19 cellular contexts compared by ENCODE assay signal in the genomic region with DNA sequence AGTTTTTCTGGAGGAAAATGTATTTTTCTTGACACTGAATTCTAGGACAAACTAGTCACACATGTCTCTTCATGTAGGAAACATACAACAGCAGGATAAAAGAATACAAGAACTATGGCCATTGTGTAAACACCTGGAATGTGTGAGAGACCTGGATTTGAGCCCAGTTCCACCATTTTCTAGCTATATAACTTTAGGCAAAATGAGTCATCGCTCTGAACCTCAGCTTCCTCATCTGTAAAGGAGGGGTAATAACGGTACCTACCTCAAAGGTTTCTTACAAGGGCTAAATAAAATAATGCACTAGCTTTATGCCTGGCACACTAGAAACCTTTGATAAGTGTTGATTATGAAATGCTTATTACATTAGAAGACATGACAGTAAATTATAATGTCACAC. TPM values are rescaled to one million over a fixed set of nuclear protein-coding genes. Genes with fewer than 3 reads are reported as not detected.
A peak's percentile ranks its signal among the peaks of the same experiment; 100 is the strongest.
DNase-seq lines count a peak whose midpoint lies in the region; ATAC-seq and TF ChIP-seq lines count a peak whose summit lies in the region.
"Had no signal": no experiment of that assay in that cellular context is flagged by ENCODE, and none has a peak within 500 bp of the region (broad histone marks: within the 10 kb centered on the region; RNA-seq: fewer than 3 reads in every experiment).

No MANE protein-coding gene starts in this region.

- no peaks in the 10 kb centered on the region for H4K20me1 ChIP-seq in Karpas-422 (ENCODE audit: insufficient read depth, low read depth, low read length)

- TF ChIP-seq CTCF in RWPE2 (IDR thresholded peaks at IDR 0.05; ENCODE audit: poor library complexity, severe bottlenecking) (no peak), esophagus squamous epithelium (IDR thresholded peaks at IDR 0.05) (no peak), ascending aorta (IDR thresholded peaks at IDR 0.05) (no peak)

- no peak overlapping the region for H3K4me3 ChIP-seq in RWPE2 (ENCODE audit: severe bottlenecking)
- no peak overlapping the region for H3K4me3 ChIP-seq in esophagus squamous epithelium
- no peak overlapping the region for H3K4me3 ChIP-seq in Karpas-422 (ENCODE audit: low read length)
- no peak overlapping the region for H3K4me3 ChIP-seq in ascending aorta
- H3K4me3 ChIP-seq: tibial nerve had no signal

- peak; percentile 58 for ATAC-seq in HG03565 (IDR thresholded peaks at IDR 0.05; ENCODE audit: unreplicated experiment)
- peak; percentile 91 for ATAC-seq in RWPE2 (ENCODE audit: low read depth)
- ATAC-seq: effector memory CD8-positive, alpha-beta T cell had no signal

- no peak overlapping the region for H3K27ac Mint-ChIP-seq in activated T-helper 2 cell treated with anti-CD3 and anti-CD28 coated beads, Interferon-gamma antibody, Interleukin-2, Interleukin-4, amounts not matched to agents 10 μg/mL and 5 μg/mL and 100 μg/mL, durations not matched to agents 14 hours and 24 hours and 36 hours
- H3K27ac Mint-ChIP-seq: brain had no signal

- WGBS in esophagus squamous epithelium, 2 donors = 31 to 32% methylated on average over 2 of the region's 2 CpGs

- H3K9me2 ChIP-seq in Karpas-422 (replicated peaks; ENCODE audit: insufficient read depth, low read length) = no peaks in the 10 kb centered on the region

- no peaks in the 10 kb centered on the region for H3K79me2 ChIP-seq in Karpas-422 (ENCODE audit: low read length)

- intact Hi-C loops in esophagus squamous epithelium (cut with DNase I) (no loop called here), ascending aorta (cut with DNase I) (no loop called here)
- intact Hi-C loops in activated T-helper 2 cell treated with anti-CD3 and anti-CD28 coated beads, Interferon-gamma antibody, Interleukin-2, Interleukin-4, amounts not matched to agents 10 μg/mL and 5 μg/mL and 100 μg/mL, durations not matched to agents 14 hours and 24 hours and 36 hours (cut with micrococcal nuclease) = no loop called here

- no peak overlapping the region for H3K4me3 Mint-ChIP-seq in activated T-helper 2 cell treated with anti-CD3 and anti-CD28 coated beads, Interferon-gamma antibody, Interleukin-2, Interleukin-4, amounts not matched to agents 10 μg/mL and 5 μg/mL and 100 μg/mL, durations not matched to agents 14 hours and 24 hours and 36 hours (ENCODE audit: low read depth)
- H3K4me3 Mint-ChIP-seq: brain; effector memory CD8-positive, alpha-beta T cell had no signal

- DNase-seq in EH (ENCODE audit: low read depth) (peak; percentile 39), RWPE2 (ENCODE audit: low spot score) (peak; percentile 47), esophagus squamous epithelium (lab: John Stamatoyannopoulos, UW) (no peak), 8988T (no peak), Karpas-422 (no peak), ascending aorta (ENCODE audit: low spot score in 2 of 2) (no peak)
- DNase-seq in activated T-helper 2 cell treated with anti-CD3 and anti-CD28 coated beads, Interferon-gamma antibody, Interleukin-2, Interleukin-4, amounts not matched to agents 10 μg/mL and 5 μg/mL and 100 μg/mL, durations not matched to agents 14 hours and 24 hours and 36 hours (ENCODE audit: low spot score) = no peak
- DNase-seq: COR-L47; effector memory CD8-positive, alpha-beta T cell; NCI-H1694 treated with DMSO at 0.1 percent for 48 hours; NCI-H510A treated with DMSO at 0.1 percent for 48 hours; occipital lobe; stimulated activated CD4-positive, alpha-beta T cell treated with anti-CD3 and anti-CD28 coated beads, Interleukin-4, amount 100 ng/mL, for 4 hours; SW 1271; WERI-Rb-1 had no signal

- peaks cover 9% of the 10 kb centered on the region; the same call in 1 of the 2 replicates for H3K36me3 ChIP-seq in RWPE2 (ENCODE audit: low read depth)
- H3K36me3 ChIP-seq in esophagus squamous epithelium = peaks cover 0 to 69% (median 0%) of the 10 kb centered on the region in 3 donors
- H3K36me3 ChIP-seq in Karpas-422 (ENCODE audit: insufficient read depth, low read length) = no peaks in the 10 kb centered on the region
- H3K36me3 ChIP-seq in ascending aorta = peaks cover 6 to 42% of the 10 kb centered on the region in 2 donors

- H2AFZ ChIP-seq in Karpas-422 (ENCODE audit: low read length) = no peak overlapping the region

- no peak overlapping the region for H3K4me2 ChIP-seq in Karpas-422 (ENCODE audit: low read depth, low read length, poor library complexity, severe bottlenecking)
- H3K4me2 ChIP-seq: KMS-11 had no signal

- peaks cover 51% of the 10 kb centered on the region for H3K36me3 Mint-ChIP-seq in activated T-helper 2 cell treated with anti-CD3 and anti-CD28 coated beads, Interferon-gamma antibody, Interleukin-2, Interleukin-4, amounts not matched to agents 10 μg/mL and 5 μg/mL and 100 μg/mL, durations not matched to agents 14 hours and 24 hours and 36 hours (ENCODE audit: low read depth)

- TF ChIP-seq POLR2A in esophagus squamous epithelium (IDR thresholded peaks at IDR 0.05) = no peak

- H3K27me3 ChIP-seq in RWPE2 (ENCODE audit: insufficient read depth, poor library complexity, severe bottlenecking) = no peaks in the 10 kb centered on the region
- H3K27me3 ChIP-seq in esophagus squamous epithelium = no peaks in the 10 kb centered on the region
- H3K27me3 ChIP-seq in Karpas-422 (ENCODE audit: low read length) = no peaks in the 10 kb centered on the region
- no peaks in the 10 kb centered on the region for H3K27me3 ChIP-seq in ascending aorta
- H3K27me3 ChIP-seq: tibial nerve had no signal

- peaks cover 15% of the 10 kb centered on the region for H3K4me1 Mint-ChIP-seq in activated T-helper 2 cell treated with anti-CD3 and anti-CD28 coated beads, Interferon-gamma antibody, Interleukin-2, Interleukin-4, amounts not matched to agents 10 μg/mL and 5 μg/mL and 100 μg/mL, durations not matched to agents 14 hours and 24 hours and 36 hours (ENCODE audit: low read depth)

- H3K27ac ChIP-seq in RWPE2 (ENCODE audit: poor library complexity, severe bottlenecking) (peak overlapping the region; percentile 15), esophagus squamous epithelium (peak overlapping the region in 3 of 4 donors; percentile 2 to 39 (median 18)), Karpas-422 (ENCODE audit: low read length) (no peak overlapping the region), ascending aorta (no peak overlapping the region)
- H3K27ac ChIP-seq: KMS-11, tibial nerve, WERI-Rb-1 had no signal

- H3K4me1 ChIP-seq in RWPE2 (ENCODE audit: insufficient read depth, poor library complexity, severe bottlenecking) = peaks cover 27% of the 10 kb centered on the region
- H3K4me1 ChIP-seq in esophagus squamous epithelium = peaks cover 0 to 54% (median 24%) of the 10 kb centered on the region in 3 donors
- H3K4me1 ChIP-seq in Karpas-422 (ENCODE audit: low read length) = peaks cover 6% of the 10 kb centered on the region
- no peaks in the 10 kb centered on the region for H3K4me1 ChIP-seq in ascending aorta

- H3K9me3 Mint-ChIP-seq in activated T-helper 2 cell treated with anti-CD3 and anti-CD28 coated beads, Interferon-gamma antibody, Interleukin-2, Interleukin-4, amounts not matched to agents 10 μg/mL and 5 μg/mL and 100 μg/mL, durations not matched to agents 14 hours and 24 hours and 36 hours = no peaks in the 10 kb centered on the region
- H3K9me3 Mint-ChIP-seq: brain; effector memory CD8-positive, alpha-beta T cell had no signal

- no peak overlapping the region for H3K9ac ChIP-seq in Karpas-422 (ENCODE audit: low read length)
- H3K9ac ChIP-seq: KMS-11 had no signal

- no peaks in the 10 kb centered on the region for H3K27me3 Mint-ChIP-seq in activated T-helper 2 cell treated with anti-CD3 and anti-CD28 coated beads, Interferon-gamma antibody, Interleukin-2, Interleukin-4, amounts not matched to agents 10 μg/mL and 5 μg/mL and 100 μg/mL, durations not matched to agents 14 hours and 24 hours and 36 hours (ENCODE audit: low read depth)
- H3K27me3 Mint-ChIP-seq: brain; effector memory CD8-positive, alpha-beta T cell had no signal

- H3K9me3 ChIP-seq in RWPE2 (ENCODE audit: severe bottlenecking) (no peaks in the 10 kb centered on the region), esophagus squamous epithelium (no peaks in the 10 kb centered on the region), Karpas-422 (ENCODE audit: low read length) (no peaks in the 10 kb centered on the region), ascending aorta (no peaks in the 10 kb centered on the region)
- H3K9me3 ChIP-seq: tibial nerve had no signal

RNA-seq across cellular contexts. Expression of a gene that starts 57.8 kb away (rescaled TPM):
- total RNA-seq in esophagus squamous epithelium (10 to 100 TPM; 26.7 to 45.6 (median 41.1) TPM), ascending aorta (21.3 TPM)
- total RNA-seq in activated T-helper 2 cell treated with anti-CD3 and anti-CD28 coated beads, Interferon-gamma antibody, Interleukin-2, Interleukin-4, amounts not matched to agents 10 μg/mL and 5 μg/mL and 100 μg/mL, durations not matched to agents 14 hours and 24 hours and 36 hours = 59.9 and 63.2 TPM in 2 replicates
- total RNA-seq in Karpas-422 (2014; rRNA removed; shearing (Covaris generic); ENCODE audit: low replicate concordance) = 53.1 and 55.6 TPM in 2 replicates

Comparison
In these comparisons a context has a peak if more than half of its experiments do, and no peak if none do; other contexts are left out.
1. DNase-seq: peak in EH (single experiment) and RWPE2 (single experiment); none in esophagus squamous epithelium (single experiment), 8988T (single experiment), activated T-helper 2 cell treated with anti-CD3 and anti-CD28 coated beads, Interferon-gamma antibody, Interleukin-2, Interleukin-4, amounts not matched to agents 10 μg/mL and 5 μg/mL and 100 μg/mL, durations not matched to agents 14 hours and 24 hours and 36 hours (single experiment), Karpas-422 (single experiment) and ascending aorta (0 of 2).
2. H3K27ac ChIP-seq: peak in RWPE2 (single experiment) and esophagus squamous epithelium (3 of 4); none in Karpas-422 (single experiment) and ascending aorta (0 of 2).